Comparison of ENCODE assay signal across 8 cellular contexts in the genomic region with DNA sequence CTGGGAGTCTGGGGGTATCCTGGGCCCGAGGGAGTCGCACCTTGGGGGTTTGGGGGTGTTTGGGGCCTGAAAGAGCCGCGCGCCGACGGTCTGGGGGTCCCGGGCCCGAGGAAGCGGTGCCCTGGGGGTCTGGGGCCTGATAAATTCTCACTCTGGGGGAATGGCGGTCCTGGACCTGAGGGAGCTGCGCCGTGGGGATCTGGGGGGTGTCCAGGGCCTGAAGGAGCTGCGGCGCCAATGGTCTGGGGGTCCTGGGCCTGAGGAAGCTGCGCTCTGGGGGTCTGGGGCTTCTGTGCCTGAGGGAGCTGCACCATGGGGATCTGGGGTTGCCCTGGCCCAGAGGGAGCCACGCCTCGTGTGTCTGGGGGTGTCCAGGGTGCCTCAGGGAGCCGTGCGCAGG. TPM values are rescaled to one million over a fixed set of nuclear protein-coding genes. Genes with fewer than 3 reads are reported as not detected.
DNase-seq lines count a peak whose midpoint lies in the region; ATAC-seq and TF ChIP-seq lines count a peak whose summit lies in the region.

No MANE protein-coding gene starts in this region.

- peak overlapping the region; percentile 86 for H3K4me3 Mint-ChIP-seq in activated T-helper 1 cell treated with anti-CD3 and anti-CD28 coated beads, Interleukin-12 subunit alpha, Interleukin-12 subunit beta, Interleukin-2, Interleukin-4 antibody, amounts not matched to agents 30 ng/mL and 10 ng/mL and 1 ng/mL, durations not matched to agents 14 hours and 24 hours and 36 hours
- peak overlapping the region; percentile 80 for H3K4me3 Mint-ChIP-seq in stimulated activated memory B cell treated with anti-CD40 and anti-IgM and Interleukin-4, amounts not matched to agents 10 μg/mL and 1 μg/mL and 100 μg/mL, for 72 hours

- peaks cover 18% of the 10 kb centered on the region for H3K4me1 Mint-ChIP-seq in activated T-helper 1 cell treated with anti-CD3 and anti-CD28 coated beads, Interleukin-12 subunit alpha, Interleukin-12 subunit beta, Interleukin-2, Interleukin-4 antibody, amounts not matched to agents 30 ng/mL and 10 ng/mL and 1 ng/mL, durations not matched to agents 14 hours and 24 hours and 36 hours (ENCODE audit: low read depth)
- peaks cover 21% of the 10 kb centered on the region for H3K4me1 Mint-ChIP-seq in stimulated activated memory B cell treated with anti-CD40 and anti-IgM and Interleukin-4, amounts not matched to agents 10 μg/mL and 1 μg/mL and 100 μg/mL, for 72 hours

- H3K4me3 ChIP-seq in HFF-Myc (replicated peaks; ENCODE audit: low read depth, low read length) (peak overlapping the region; percentile 91), iPS-18c (ENCODE audit: insufficient read depth, low read depth, low read length) (peak overlapping the region; percentile 76)

- H3K36me3 Mint-ChIP-seq in activated T-helper 1 cell treated with anti-CD3 and anti-CD28 coated beads, Interleukin-12 subunit alpha, Interleukin-12 subunit beta, Interleukin-2, Interleukin-4 antibody, amounts not matched to agents 30 ng/mL and 10 ng/mL and 1 ng/mL, durations not matched to agents 14 hours and 24 hours and 36 hours (ENCODE audit: low read depth), result peaks cover 5% of the 10 kb centered on the region
- H3K36me3 Mint-ChIP-seq in stimulated activated memory B cell treated with anti-CD40 and anti-IgM and Interleukin-4, amounts not matched to agents 10 μg/mL and 1 μg/mL and 100 μg/mL, for 72 hours, result peaks cover 15% of the 10 kb centered on the region

- no peak for ATAC-seq in stimulated activated memory B cell treated with anti-CD40 and anti-IgM and Interleukin-4, amounts not matched to agents 10 μg/mL and 1 μg/mL and 100 μg/mL, for 72 hours
- ATAC-seq in GM18861 (IDR thresholded peaks at IDR 0.05; ENCODE audit: unreplicated experiment) (no peak), GM21619 (IDR thresholded peaks at IDR 0.05; ENCODE audit: unreplicated experiment) (no peak)

- H3K27me3 Mint-ChIP-seq in activated T-helper 1 cell treated with anti-CD3 and anti-CD28 coated beads, Interleukin-12 subunit alpha, Interleukin-12 subunit beta, Interleukin-2, Interleukin-4 antibody, amounts not matched to agents 30 ng/mL and 10 ng/mL and 1 ng/mL, durations not matched to agents 14 hours and 24 hours and 36 hours (ENCODE audit: insufficient read depth), result no peaks in the 10 kb centered on the region
- H3K27me3 Mint-ChIP-seq in stimulated activated memory B cell treated with anti-CD40 and anti-IgM and Interleukin-4, amounts not matched to agents 10 μg/mL and 1 μg/mL and 100 μg/mL, for 72 hours, result no peaks in the 10 kb centered on the region

- no peaks in the 10 kb centered on the region for H3K9me3 ChIP-seq in iPS-18c (ENCODE audit: control insufficient read depth, insufficient read depth, low read length)

- no peak for TF ChIP-seq CTCF in HFF-Myc (IDR thresholded peaks at IDR 0.05; ENCODE audit: low read depth, low read length, missing control alignments)

- H3K9me3 Mint-ChIP-seq in activated T-helper 1 cell treated with anti-CD3 and anti-CD28 coated beads, Interleukin-12 subunit alpha, Interleukin-12 subunit beta, Interleukin-2, Interleukin-4 antibody, amounts not matched to agents 30 ng/mL and 10 ng/mL and 1 ng/mL, durations not matched to agents 14 hours and 24 hours and 36 hours, result no peaks in the 10 kb centered on the region
- no peaks in the 10 kb centered on the region for H3K9me3 Mint-ChIP-seq in stimulated activated memory B cell treated with anti-CD40 and anti-IgM and Interleukin-4, amounts not matched to agents 10 μg/mL and 1 μg/mL and 100 μg/mL, for 72 hours

- peak overlapping the region; percentile 67 for H3K27ac Mint-ChIP-seq in activated T-helper 1 cell treated with anti-CD3 and anti-CD28 coated beads, Interleukin-12 subunit alpha, Interleukin-12 subunit beta, Interleukin-2, Interleukin-4 antibody, amounts not matched to agents 30 ng/mL and 10 ng/mL and 1 ng/mL, durations not matched to agents 14 hours and 24 hours and 36 hours
- peak overlapping the region; percentile 72 for H3K27ac Mint-ChIP-seq in stimulated activated memory B cell treated with anti-CD40 and anti-IgM and Interleukin-4, amounts not matched to agents 10 μg/mL and 1 μg/mL and 100 μg/mL, for 72 hours

- no peak for DNase-seq in HFF-Myc (ENCODE audit: extremely low read depth, low read depth)
- no peak for DNase-seq in activated T-helper 1 cell treated with anti-CD3 and anti-CD28 coated beads, Interleukin-12 subunit alpha, Interleukin-12 subunit beta, Interleukin-2, Interleukin-4 antibody, amounts not matched to agents 30 ng/mL and 10 ng/mL and 1 ng/mL, durations not matched to agents 14 hours and 24 hours and 36 hours (ENCODE audit: low spot score)
- DNase-seq in stimulated activated CD4-positive, alpha-beta T cell treated with anti-CD3 and anti-CD28 coated beads, Interleukin-4, amount 100 ng/mL, for 1 hour, result no peak
- DNase-seq in head of caudate nucleus, result no peak

- intact Hi-C loops in activated T-helper 1 cell treated with anti-CD3 and anti-CD28 coated beads, Interleukin-12 subunit alpha, Interleukin-12 subunit beta, Interleukin-2, Interleukin-4 antibody, amounts not matched to agents 30 ng/mL and 10 ng/mL and 1 ng/mL, durations not matched to agents 14 hours and 24 hours and 36 hours (cut with micrococcal nuclease), result loop anchor here (5.0 kb wide), 3 partner anchors 291 to 406 kb away; partner anchors contain the start of genes ANKRD24, MAP2K2, SIRT6 and ZBTB7A
- intact Hi-C loops in head of caudate nucleus (cut with DNase I), result no loop called here

RNA-seq across cellular contexts. Expression of gene HDGFL2, which starts 0.9 kb away (rescaled TPM):
- total RNA-seq in activated T-helper 1 cell treated with anti-CD3 and anti-CD28 coated beads, Interleukin-12 subunit alpha, Interleukin-12 subunit beta, Interleukin-2, Interleukin-4 antibody, amounts not matched to agents 30 ng/mL and 10 ng/mL and 1 ng/mL, durations not matched to agents 14 hours and 24 hours and 36 hours, result 66.4 and 70.0 TPM in 2 replicates

RNA-seq across cellular contexts. Expression of gene UBXN6, which starts 15.4 kb away (rescaled TPM):
- 49.5 and 51.0 TPM in 2 replicates for total RNA-seq in activated T-helper 1 cell treated with anti-CD3 and anti-CD28 coated beads, Interleukin-12 subunit alpha, Interleukin-12 subunit beta, Interleukin-2, Interleukin-4 antibody, amounts not matched to agents 30 ng/mL and 10 ng/mL and 1 ng/mL, durations not matched to agents 14 hours and 24 hours and 36 hours

RNA-seq across cellular contexts. Expression of gene PLIN4, which starts 45.3 kb away (rescaled TPM):
- total RNA-seq in activated T-helper 1 cell treated with anti-CD3 and anti-CD28 coated beads, Interleukin-12 subunit alpha, Interleukin-12 subunit beta, Interleukin-2, Interleukin-4 antibody, amounts not matched to agents 30 ng/mL and 10 ng/mL and 1 ng/mL, durations not matched to agents 14 hours and 24 hours and 36 hours, result not detected in 2 replicates
